ENCODE assay signal across 18 cellular contexts in genomic region chr13:72932250-72932649, GRCh38.
DNase-seq lines count a peak whose midpoint lies in the region; FAIRE-seq and TF ChIP-seq lines count a peak whose summit lies in the region.
"Had no signal": no experiment of that assay in that cellular context is flagged by ENCODE, and none has a peak within 500 bp of the region (broad histone marks: within the 10 kb centered on the region; RNA-seq: fewer than 3 reads in every experiment).

No MANE protein-coding gene starts in this region.

- H3K27me3 Mint-ChIP-seq in chondrocyte (ENCODE audit: low read depth) = no peaks in the 10 kb centered on the region
- H3K27me3 Mint-ChIP-seq: CD4-positive, CD25-positive, alpha-beta regulatory T cell; CD8-positive, alpha-beta memory T cell had no signal

- peak; percentile 60 for FAIRE-seq in GM19239 (lab: Jason Lieb, UNC)
- FAIRE-seq: D721Med, GM12878, K562 had no signal

- H3K27me3 ChIP-seq in adipocyte (replicated peaks; ENCODE audit: control insufficient read depth, insufficient read depth, low read length) = no peaks in the 10 kb centered on the region
- H3K27me3 ChIP-seq: BE2C had no signal

- intact Hi-C loops in posterior cingulate gyrus (cut with DNase I) = no loop called here

- H3K36me3 Mint-ChIP-seq in chondrocyte (ENCODE audit: low read depth) = peaks cover 11% of the 10 kb centered on the region

- H3K9me3 ChIP-seq in adipocyte (ENCODE audit: control insufficient read depth, low read length) = no peaks in the 10 kb centered on the region
- H3K9me3 ChIP-seq: BE2C, HAP-1 had no signal

- no peaks in the 10 kb centered on the region for H3K9me3 Mint-ChIP-seq in chondrocyte (ENCODE audit: low read depth)

- no peak for TF ChIP-seq CTCF in AG10803 (conservative IDR thresholded peaks at IDR 0.05; ENCODE audit: low read length)
- no peak for TF ChIP-seq CTCF in epithelial cell of esophagus (IDR thresholded peaks at IDR 0.05; ENCODE audit: insufficient read depth, low read depth, low read length, missing control alignments)
- TF ChIP-seq CTCF in chondrocyte (IDR thresholded peaks at IDR 0.05) = no peak

- H3K4me1 Mint-ChIP-seq in chondrocyte (ENCODE audit: low read depth) = no peaks in the 10 kb centered on the region
- H3K4me1 Mint-ChIP-seq: CD8-positive, alpha-beta memory T cell had no signal

- no peak overlapping the region for H3K27ac Mint-ChIP-seq in chondrocyte (ENCODE audit: unreplicated experiment)
- H3K27ac Mint-ChIP-seq: CD4-positive, CD25-positive, alpha-beta regulatory T cell had no signal

- peaks cover 16% of the 10 kb centered on the region for H3K36me3 ChIP-seq in adipocyte (ENCODE audit: control insufficient read depth, insufficient read depth, low read length, severe bottlenecking)
- H3K36me3 ChIP-seq: HAP-1 had no signal

- no peak overlapping the region for H3K4me3 ChIP-seq in AG10803 (ENCODE audit: low read length)
- no peak overlapping the region for H3K4me3 ChIP-seq in adipocyte (ENCODE audit: low read length)
- H3K4me3 ChIP-seq in epithelial cell of esophagus (ENCODE audit: low read length) = no peak overlapping the region
- H3K4me3 ChIP-seq: GM12878, HAP-1, K562 had no signal

- no peak overlapping the region for H3K9ac ChIP-seq in adipocyte (ENCODE audit: low read length)

- peak; percentile 16 for DNase-seq in AG10803 (ENCODE audit: low read depth)
- no peak for DNase-seq in GM19239 (ENCODE audit: insufficient read length, low spot score)
- DNase-seq in adipocyte (ENCODE audit: low read depth) = peak; percentile 12
- DNase-seq in epithelial cell of esophagus (ENCODE audit: low read depth) = peak; percentile 4
- DNase-seq in posterior cingulate gyrus = no peak
- no peak for DNase-seq in stimulated activated CD4-positive, alpha-beta T cell treated with anti-CD3 and anti-CD28 coated beads, Interleukin-15, amount 100 ng/mL, for 24 hours
- DNase-seq in EL = no peak
- no peak for DNase-seq in chondrocyte (ENCODE audit: low spot score)
- DNase-seq: 8988T; BE2C; C1 segment of cervical spinal cord; CD4-positive, CD25-positive, alpha-beta regulatory T cell; CD8-positive, alpha-beta memory T cell; COR-L47 had no signal

- H3K4me1 ChIP-seq in adipocyte (ENCODE audit: control insufficient read depth, insufficient read depth, low read length) = peaks cover 11% of the 10 kb centered on the region
- H3K4me1 ChIP-seq: BE2C had no signal

- no peak overlapping the region for H3K4me3 Mint-ChIP-seq in chondrocyte (ENCODE audit: unreplicated experiment)
- H3K4me3 Mint-ChIP-seq: CD4-positive, CD25-positive, alpha-beta regulatory T cell; CD8-positive, alpha-beta memory T cell had no signal

Comparison
In these comparisons a context has a peak if more than half of its experiments do, and no peak if none do; other contexts are left out.
1. DNase-seq: peak in AG10803 (single experiment), adipocyte (single experiment) and epithelial cell of esophagus (single experiment); none in GM19239 (single experiment), posterior cingulate gyrus (0 of 10), stimulated activated CD4-positive, alpha-beta T cell treated with anti-CD3 and anti-CD28 coated beads, Interleukin-15, amount 100 ng/mL, for 24 hours (single experiment), EL (single experiment) and chondrocyte (single experiment).